29 cellular contexts compared by ENCODE assay signal in the genomic region with DNA sequence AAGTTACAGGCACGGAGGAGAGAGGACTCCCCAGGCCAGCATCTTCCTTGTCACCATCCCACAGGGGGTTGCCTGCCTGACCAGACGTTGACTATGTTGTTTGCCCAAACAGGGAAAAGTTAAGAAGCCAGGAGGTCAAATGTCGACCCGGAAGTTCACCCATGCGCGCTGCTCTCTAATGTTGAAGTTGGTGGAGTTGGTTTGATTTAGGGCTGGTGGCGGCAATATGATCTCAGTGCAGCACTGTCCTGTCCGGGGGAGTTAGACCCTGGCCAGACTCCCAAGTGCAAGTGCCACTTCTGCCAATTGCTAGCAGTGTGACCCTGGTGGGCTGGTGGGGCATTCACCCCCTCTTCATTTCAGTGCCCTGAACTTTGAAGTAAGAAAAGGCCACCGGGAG.
"Had no signal": no experiment of that assay in that cellular context is flagged by ENCODE, and none has a peak within 500 bp of the region (broad histone marks: within the 10 kb centered on the region; RNA-seq: fewer than 3 reads in every experiment).

No MANE protein-coding gene starts in this region.

- H3K27ac Mint-ChIP-seq: activated CD4-positive, alpha-beta memory T cell treated with anti-CD3 and anti-CD28 coated beads for 36 hours; activated CD4-positive, alpha-beta T cell treated with anti-CD3 and anti-CD28 coated beads for 36 hours; activated CD4-positive, alpha-beta T cell treated with anti-CD3 and anti-CD28 coated beads, Interleukin-2, amount 10 ng/mL, durations not matched to agents 24 days and 14 days; activated CD8-positive, alpha-beta memory T cell treated with anti-CD3 and anti-CD28 coated beads, Interleukin-2, amount 10 ng/mL, durations not matched to agents 7 days and 5 days; activated CD8-positive, alpha-beta T cell treated with anti-CD3 and anti-CD28 coated beads, Interleukin-2, amount 10 ng/mL, durations not matched to agents 7 days and 5 days; activated naive CD4-positive, alpha-beta T cell treated with anti-CD3 and anti-CD28 coated beads for 36 hours; activated naive CD4-positive, alpha-beta T cell treated with anti-CD3 and anti-CD28 coated beads, Interleukin-2, amount 50 U/mL, for 24 hours; activated naive CD8-positive, alpha-beta T cell treated with anti-CD3 and anti-CD28 coated beads, Interleukin-2, amount 10 ng/mL, durations not matched to agents 7 days and 5 days; activated T-helper 1 cell treated with anti-CD3 and anti-CD28 coated beads, Interleukin-12 subunit alpha, Interleukin-12 subunit beta, Interleukin-2, Interleukin-4 antibody, amounts not matched to agents 30 ng/mL and 10 ng/mL and 1 ng/mL, durations not matched to agents 14 hours and 24 hours and 36 hours; activated T-helper 2 cell treated with anti-CD3 and anti-CD28 coated beads, Interferon-gamma antibody, Interleukin-2, Interleukin-4, amounts not matched to agents 10 μg/mL and 5 μg/mL and 100 μg/mL, durations not matched to agents 14 hours and 24 hours and 36 hours had no signal

- DNase-seq: activated CD4-positive, alpha-beta memory T cell treated with anti-CD3 and anti-CD28 coated beads for 36 hours; activated CD4-positive, alpha-beta T cell treated with anti-CD3 and anti-CD28 coated beads for 36 hours; activated CD4-positive, alpha-beta T cell treated with anti-CD3 and anti-CD28 coated beads, Interleukin-2, amount 10 ng/mL, durations not matched to agents 24 days and 14 days; activated CD4-positive, CD25-positive, alpha-beta regulatory T cell; activated CD4-positive, CD25-positive, alpha-beta regulatory T cell treated with anti-CD3 and anti-CD28 coated beads, Interleukin-2, amount 50 U/mL, for 72 hours; activated CD8-positive, alpha-beta memory T cell treated with anti-CD3 and anti-CD28 coated beads, Interleukin-2, amount 10 ng/mL, durations not matched to agents 7 days and 5 days; activated CD8-positive, alpha-beta memory T cell treated with anti-CD3 and anti-CD28 coated beads, Interleukin-2, amount 50 U/mL, for 4 hours; activated CD8-positive, alpha-beta T cell treated with anti-CD3 and anti-CD28 coated beads, Interleukin-2, amount 10 ng/mL, durations not matched to agents 7 days and 5 days; activated effector memory CD4-positive, alpha-beta T cell treated with anti-CD3 and anti-CD28 coated beads, Interleukin-2, amount 50 U/mL, for 16 hours; activated naive CD4-positive, alpha-beta T cell treated with anti-CD3 and anti-CD28 coated beads for 36 hours; activated naive CD8-positive, alpha-beta T cell treated with anti-CD3 and anti-CD28 coated beads, Interleukin-2, amount 10 ng/mL, durations not matched to agents 7 days and 5 days; activated T-cell treated with anti-CD3 and anti-CD28 coated beads, Interleukin-2, amount 50 U/mL, for 1 hour; activated T-cell treated with anti-CD3 and anti-CD28 coated beads, Interleukin-2, amount 50 U/mL, for 48 hours; central memory CD4-positive, alpha-beta T cell; cerebellar nuclear complex; colonic mucosa; effector CD8-positive, alpha-beta T cell; esophagus squamous epithelium; foreskin melanocyte; T1000 had no signal

- H3K36me3 ChIP-seq: ascending aorta, breast epithelium, cardiac muscle cell, colonic mucosa, esophagus squamous epithelium had no signal

- H3K9me3 ChIP-seq: ascending aorta, breast epithelium, colonic mucosa, esophagus squamous epithelium, gastroesophageal sphincter had no signal

- H3K27me3 Mint-ChIP-seq: activated CD4-positive, alpha-beta memory T cell treated with anti-CD3 and anti-CD28 coated beads for 36 hours; activated CD4-positive, alpha-beta T cell treated with anti-CD3 and anti-CD28 coated beads for 36 hours; activated CD4-positive, alpha-beta T cell treated with anti-CD3 and anti-CD28 coated beads, Interleukin-2, amount 10 ng/mL, durations not matched to agents 24 days and 14 days; activated CD8-positive, alpha-beta memory T cell treated with anti-CD3 and anti-CD28 coated beads, Interleukin-2, amount 10 ng/mL, durations not matched to agents 7 days and 5 days; activated naive CD4-positive, alpha-beta T cell treated with anti-CD3 and anti-CD28 coated beads, Interleukin-2, amount 50 U/mL, for 24 hours; activated naive CD8-positive, alpha-beta T cell treated with anti-CD3 and anti-CD28 coated beads, Interleukin-2, amount 10 ng/mL, durations not matched to agents 7 days and 5 days; brain had no signal

- H3K36me3 Mint-ChIP-seq: activated CD4-positive, alpha-beta memory T cell treated with anti-CD3 and anti-CD28 coated beads for 36 hours; activated naive CD4-positive, alpha-beta T cell treated with anti-CD3 and anti-CD28 coated beads, Interleukin-2, amount 50 U/mL, for 24 hours; brain had no signal

- H3K9me3 Mint-ChIP-seq: activated CD4-positive, alpha-beta memory T cell treated with anti-CD3 and anti-CD28 coated beads for 36 hours; activated naive CD4-positive, alpha-beta T cell treated with anti-CD3 and anti-CD28 coated beads for 36 hours; activated naive CD4-positive, alpha-beta T cell treated with anti-CD3 and anti-CD28 coated beads, Interleukin-2, amount 50 U/mL, for 24 hours; activated naive CD8-positive, alpha-beta T cell treated with anti-CD3 and anti-CD28 coated beads, Interleukin-2, amount 10 ng/mL, durations not matched to agents 7 days and 5 days; activated T-helper 1 cell treated with anti-CD3 and anti-CD28 coated beads, Interleukin-12 subunit alpha, Interleukin-12 subunit beta, Interleukin-2, Interleukin-4 antibody, amounts not matched to agents 30 ng/mL and 10 ng/mL and 1 ng/mL, durations not matched to agents 14 hours and 24 hours and 36 hours; activated T-helper 2 cell treated with anti-CD3 and anti-CD28 coated beads, Interferon-gamma antibody, Interleukin-2, Interleukin-4, amounts not matched to agents 10 μg/mL and 5 μg/mL and 100 μg/mL, durations not matched to agents 14 hours and 24 hours and 36 hours had no signal

- ATAC-seq: activated CD4-positive, alpha-beta T cell treated with anti-CD3 and anti-CD28 coated beads for 36 hours; activated CD8-positive, alpha-beta memory T cell treated with anti-CD3 and anti-CD28 coated beads, Interleukin-2, amount 10 ng/mL, durations not matched to agents 7 days and 5 days; activated CD8-positive, alpha-beta T cell treated with anti-CD3 and anti-CD28 coated beads, Interleukin-2, amount 10 ng/mL, durations not matched to agents 7 days and 5 days; gastroesophageal sphincter had no signal

- H3K4me1 ChIP-seq: ascending aorta, breast epithelium, colonic mucosa had no signal

- H3K4me3 Mint-ChIP-seq: activated CD4-positive, alpha-beta memory T cell treated with anti-CD3 and anti-CD28 coated beads for 36 hours; activated CD4-positive, alpha-beta T cell treated with anti-CD3 and anti-CD28 coated beads for 36 hours; activated CD4-positive, alpha-beta T cell treated with anti-CD3 and anti-CD28 coated beads, Interleukin-2, amount 10 ng/mL, durations not matched to agents 24 days and 14 days; activated CD8-positive, alpha-beta memory T cell treated with anti-CD3 and anti-CD28 coated beads, Interleukin-2, amount 10 ng/mL, durations not matched to agents 7 days and 5 days; activated CD8-positive, alpha-beta T cell treated with anti-CD3 and anti-CD28 coated beads, Interleukin-2, amount 10 ng/mL, durations not matched to agents 7 days and 5 days; activated naive CD4-positive, alpha-beta T cell treated with anti-CD3 and anti-CD28 coated beads for 36 hours; activated naive CD4-positive, alpha-beta T cell treated with anti-CD3 and anti-CD28 coated beads, Interleukin-2, amount 50 U/mL, for 24 hours; activated naive CD8-positive, alpha-beta T cell treated with anti-CD3 and anti-CD28 coated beads, Interleukin-2, amount 10 ng/mL, durations not matched to agents 7 days and 5 days; activated T-helper 1 cell treated with anti-CD3 and anti-CD28 coated beads, Interleukin-12 subunit alpha, Interleukin-12 subunit beta, Interleukin-2, Interleukin-4 antibody, amounts not matched to agents 30 ng/mL and 10 ng/mL and 1 ng/mL, durations not matched to agents 14 hours and 24 hours and 36 hours; brain had no signal

- H3K27ac ChIP-seq: ascending aorta, breast epithelium, cardiac muscle cell, colonic mucosa, epithelial cell of prostate, esophagus squamous epithelium, gastroesophageal sphincter had no signal

- H3K4me3 ChIP-seq: ascending aorta, breast epithelium, cardiac muscle cell, colonic mucosa, esophagus squamous epithelium, gastroesophageal sphincter had no signal

- H3K27me3 ChIP-seq: ascending aorta, breast epithelium, cardiac muscle cell, colonic mucosa, esophagus squamous epithelium, gastroesophageal sphincter had no signal
